ENCODE assay signal across 1 cellular context in the genomic region with DNA sequence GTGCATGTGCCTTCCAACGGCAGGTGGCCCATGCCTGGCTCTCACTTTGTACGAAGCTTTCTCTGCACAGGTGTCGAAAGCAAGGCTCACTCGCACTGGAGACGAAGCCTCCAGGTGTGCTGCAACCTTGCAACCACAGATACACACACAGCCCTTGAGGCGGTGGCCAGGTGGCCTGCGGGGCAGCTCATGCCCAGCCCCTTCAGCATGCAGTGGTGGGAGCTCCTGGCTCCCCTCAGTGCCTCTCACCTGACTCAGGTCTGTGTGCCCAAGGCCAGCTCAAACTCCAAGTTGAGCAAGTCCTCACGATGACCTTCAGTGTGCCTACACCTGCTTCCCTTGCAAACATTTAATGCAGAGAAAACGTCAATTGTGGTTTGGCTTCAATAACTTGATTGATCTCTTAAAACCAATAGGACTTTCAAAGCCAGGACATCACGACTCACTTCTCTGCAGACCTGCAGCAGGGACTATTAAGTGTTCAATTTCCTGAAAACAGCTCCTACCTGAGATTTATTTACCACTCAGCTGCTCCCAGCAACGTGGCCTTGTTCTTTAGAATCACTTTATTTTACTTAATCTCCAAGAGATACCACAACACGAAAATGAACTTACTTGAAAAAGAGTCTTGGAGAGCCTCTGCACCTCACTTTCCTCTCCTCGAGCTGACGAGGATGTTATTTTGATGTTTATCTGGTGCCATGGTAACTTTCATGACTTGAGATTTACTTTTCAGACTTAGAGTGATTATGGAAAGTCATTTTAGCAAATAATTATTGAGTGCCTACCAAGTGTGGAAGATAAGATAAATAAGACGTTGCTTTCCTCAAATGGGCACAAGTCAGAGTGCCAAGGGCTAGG.
A peak's percentile ranks its signal among the peaks of the same experiment; 100 is the strongest.
TF ChIP-seq lines count a peak whose summit lies in the region.

No MANE protein-coding gene starts in this region.

TF ChIP-seq in HepG2, 621 proteins besides CTCF, POLR2A, EP300 and RAD21 (continued from another document and continues in another):
- peak; percentile 51; the same call in 1 of the 2 replicates for TF ChIP-seq ZHX2 (IDR thresholded peaks at IDR 0.05; ENCODE audit: low read depth)
- no peak for TF ChIP-seq ZHX2 (CRISPR knock-in tag; IDR thresholded peaks at IDR 0.05; ENCODE audit: borderline replicate concordance)
- TF ChIP-seq NFE2 (CRISPR knock-in tag; IDR thresholded peaks at IDR 0.05), result no peak
- TF ChIP-seq, protein P1, sequence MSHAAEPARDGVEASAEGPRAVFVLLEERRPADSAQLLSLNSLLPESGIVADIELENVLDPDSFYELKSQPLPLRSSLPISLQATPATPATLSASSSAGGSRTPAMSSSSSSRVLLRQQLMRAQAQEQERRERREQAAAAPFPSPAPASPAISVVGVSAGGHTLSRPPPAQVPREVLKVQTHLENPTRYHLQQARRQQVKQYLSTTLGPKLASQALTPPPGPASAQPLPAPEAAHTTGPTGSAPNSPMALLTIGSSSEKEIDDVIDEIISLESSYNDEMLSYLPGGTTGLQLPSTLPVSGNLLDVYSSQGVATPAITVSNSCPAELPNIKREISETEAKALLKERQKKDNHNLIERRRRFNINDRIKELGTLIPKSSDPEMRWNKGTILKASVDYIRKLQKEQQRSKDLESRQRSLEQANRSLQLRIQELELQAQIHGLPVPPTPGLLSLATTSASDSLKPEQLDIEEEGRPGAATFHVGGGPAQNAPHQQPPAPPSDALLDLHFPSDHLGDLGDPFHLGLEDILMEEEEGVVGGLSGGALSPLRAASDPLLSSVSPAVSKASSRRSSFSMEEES (CRISPR knock-in tag; IDR thresholded peaks at IDR 0.05), result peak; percentile 98
- no peak for TF ChIP-seq FOXP1 (IDR thresholded peaks at IDR 0.05)
- TF ChIP-seq FOXP1 (CRISPR knock-in tag; IDR thresholded peaks at IDR 0.05), result peak; percentile 89
- TF ChIP-seq, protein P2, sequence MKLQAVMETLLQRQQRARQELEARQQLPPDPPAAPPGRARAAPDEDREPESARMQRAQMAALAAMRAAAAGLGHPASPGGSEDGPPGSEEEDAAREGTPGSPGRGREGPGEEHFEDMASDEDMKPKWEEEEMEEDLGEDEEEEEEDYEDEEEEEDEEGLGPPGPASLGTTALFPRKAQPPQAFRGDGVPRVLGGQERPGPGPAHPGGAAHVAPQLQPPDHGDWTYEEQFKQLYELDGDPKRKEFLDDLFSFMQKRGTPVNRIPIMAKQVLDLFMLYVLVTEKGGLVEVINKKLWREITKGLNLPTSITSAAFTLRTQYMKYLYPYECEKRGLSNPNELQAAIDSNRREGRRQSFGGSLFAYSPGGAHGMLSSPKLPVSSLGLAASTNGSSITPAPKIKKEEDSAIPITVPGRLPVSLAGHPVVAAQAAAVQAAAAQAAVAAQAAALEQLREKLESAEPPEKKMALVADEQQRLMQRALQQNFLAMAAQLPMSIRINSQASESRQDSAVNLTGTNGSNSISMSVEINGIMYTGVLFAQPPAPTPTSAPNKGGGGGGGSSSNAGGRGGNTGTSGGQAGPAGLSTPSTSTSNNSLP (IDR thresholded peaks at IDR 0.05; ENCODE audit: low read depth, low read length), result peak; percentile 73; the same call in 1 of the 2 replicates
- TF ChIP-seq ZNF776 (CRISPR knock-in tag; IDR thresholded peaks at IDR 0.05), result peak; percentile 80; the same call in 1 of the 2 replicates
- TF ChIP-seq EHMT2 (IDR thresholded peaks at IDR 0.05; ENCODE audit: borderline replicate concordance, low read depth, low read length), result no peak; the same call in 1 of the 2 replicates
- no peak for TF ChIP-seq RBM39 (IDR thresholded peaks at IDR 0.05; ENCODE audit: low read depth, low read length, poor library complexity, severe bottlenecking)
- TF ChIP-seq ZNF20 (CRISPR knock-in tag; IDR thresholded peaks at IDR 0.05), result no peak
- peak; percentile 74; the same call in 1 of the 2 replicates for TF ChIP-seq RELA (CRISPR knock-in tag; IDR thresholded peaks at IDR 0.05)
- TF ChIP-seq HOXA9 (CRISPR knock-in tag; IDR thresholded peaks at IDR 0.05; ENCODE audit: borderline replicate concordance), result no peak
- peak; percentile 72; the same call in 1 of the 2 replicates for TF ChIP-seq JUN (CRISPR knock-in tag; IDR thresholded peaks at IDR 0.05)
- TF ChIP-seq IRF2 (CRISPR knock-in tag; IDR thresholded peaks at IDR 0.05), result peak; percentile 94
- no peak for TF ChIP-seq FOXK2 (IDR thresholded peaks at IDR 0.05)
- TF ChIP-seq ZBTB8A (CRISPR knock-in tag; IDR thresholded peaks at IDR 0.05; ENCODE audit: borderline replicate concordance, low read depth), result no peak
- peak; percentile 90 for TF ChIP-seq CREM (IDR thresholded peaks at IDR 0.05)
- no peak for TF ChIP-seq CREM (CRISPR knock-in tag; IDR thresholded peaks at IDR 0.05)
- peak; percentile 99 for TF ChIP-seq ZBTB4 (CRISPR knock-in tag; IDR thresholded peaks at IDR 0.05; ENCODE audit: borderline replicate concordance)
- TF ChIP-seq YEATS2 (CRISPR knock-in tag; IDR thresholded peaks at IDR 0.05; ENCODE audit: borderline replicate concordance), result peak; percentile 44; the same call in 1 of the 2 replicates
- TF ChIP-seq ZNF253 (CRISPR knock-in tag; IDR thresholded peaks at IDR 0.05; ENCODE audit: borderline replicate concordance), result no peak; the same call in 1 of the 2 replicates
- TF ChIP-seq ARNT (IDR thresholded peaks at IDR 0.05), result no peak
- TF ChIP-seq ZNF160 (CRISPR knock-in tag; IDR thresholded peaks at IDR 0.05), result peak; percentile 87
- TF ChIP-seq PCBP1 (IDR thresholded peaks at IDR 0.05; ENCODE audit: borderline replicate concordance, low read depth, low read length), result no peak
- no peak for TF ChIP-seq ZNF841 (CRISPR knock-in tag; IDR thresholded peaks at IDR 0.05; ENCODE audit: borderline replicate concordance)
- no peak; the same call in 1 of the 2 replicates for TF ChIP-seq SMC3 (IDR thresholded peaks at IDR 0.05; ENCODE audit: low read length)
- TF ChIP-seq, protein P3, sequence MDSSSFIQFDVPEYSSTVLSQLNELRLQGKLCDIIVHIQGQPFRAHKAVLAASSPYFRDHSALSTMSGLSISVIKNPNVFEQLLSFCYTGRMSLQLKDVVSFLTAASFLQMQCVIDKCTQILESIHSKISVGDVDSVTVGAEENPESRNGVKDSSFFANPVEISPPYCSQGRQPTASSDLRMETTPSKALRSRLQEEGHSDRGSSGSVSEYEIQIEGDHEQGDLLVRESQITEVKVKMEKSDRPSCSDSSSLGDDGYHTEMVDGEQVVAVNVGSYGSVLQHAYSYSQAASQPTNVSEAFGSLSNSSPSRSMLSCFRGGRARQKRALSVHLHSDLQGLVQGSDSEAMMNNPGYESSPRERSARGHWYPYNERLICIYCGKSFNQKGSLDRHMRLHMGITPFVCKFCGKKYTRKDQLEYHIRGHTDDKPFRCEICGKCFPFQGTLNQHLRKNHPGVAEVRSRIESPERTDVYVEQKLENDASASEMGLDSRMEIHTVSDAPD (CRISPR knock-in tag; IDR thresholded peaks at IDR 0.05), result peak; percentile 90
- TF ChIP-seq DZIP1 (CRISPR knock-in tag; IDR thresholded peaks at IDR 0.05), result no peak
- TF ChIP-seq KAT8 (CRISPR knock-in tag; IDR thresholded peaks at IDR 0.05), result peak; percentile 86
- TF ChIP-seq ETV5 (CRISPR knock-in tag; IDR thresholded peaks at IDR 0.05; ENCODE audit: borderline replicate concordance), result peak; percentile 92
- no peak for TF ChIP-seq TCF7L2 (IDR thresholded peaks at IDR 0.05; ENCODE audit: low read depth, low read length)
- TF ChIP-seq FOXJ3 (CRISPR knock-in tag; IDR thresholded peaks at IDR 0.05; ENCODE audit: borderline replicate concordance), result no peak; the same call in 1 of the 2 replicates
- peak; percentile 98 for TF ChIP-seq KDM5B (CRISPR knock-in tag; IDR thresholded peaks at IDR 0.05; ENCODE audit: borderline replicate concordance)
